8 cellular contexts compared by ENCODE assay signal in genomic region chr2:54724150-54724559, GRCh38. TPM values are rescaled to one million over a fixed set of nuclear protein-coding genes. Genes with fewer than 3 reads are reported as not detected.
DNase-seq lines count a peak whose midpoint lies in the region; ATAC-seq and TF ChIP-seq lines count a peak whose summit lies in the region.

No MANE protein-coding gene starts in this region.

- peak overlapping the region; percentile 50 to 76 (median 72) for H3K27ac Mint-ChIP-seq in IgD-negative memory B cell
- peak overlapping the region; percentile 18 for H3K27ac Mint-ChIP-seq in chondrocyte (ENCODE audit: unreplicated experiment)
- H3K27ac Mint-ChIP-seq in natural killer cell = peak overlapping the region; percentile 64 to 88

- peak overlapping the region; percentile 71 for H3K4me3 ChIP-seq in BJ (ENCODE audit: low read depth, low read length)

- ATAC-seq in natural killer cell = no peak
- no peak for ATAC-seq in GM21526 (IDR thresholded peaks at IDR 0.05; ENCODE audit: low FRiP score, unreplicated experiment)
- no peak for ATAC-seq in HG03280 (IDR thresholded peaks at IDR 0.05; ENCODE audit: unreplicated experiment)

- H3K27ac ChIP-seq in caudate nucleus (ENCODE audit: low read depth, low read length) = no peak overlapping the region

- TF ChIP-seq CTCF in BJ (IDR thresholded peaks at IDR 0.05; ENCODE audit: insufficient read depth, low read depth, low read length) (no peak), chondrocyte (IDR thresholded peaks at IDR 0.05) (no peak), natural killer cell (IDR thresholded peaks at IDR 0.05) (no peak)

- H3K36me3 Mint-ChIP-seq in IgD-negative memory B cell = peaks cover 2% of the 10 kb centered on the region
- H3K36me3 Mint-ChIP-seq in chondrocyte (ENCODE audit: low read depth) = no peaks in the 10 kb centered on the region
- H3K36me3 Mint-ChIP-seq in natural killer cell = peaks cover 4% of the 10 kb centered on the region

- H3K27me3 ChIP-seq in BJ (ENCODE audit: control insufficient read depth, insufficient read depth, low read length) = peaks cover 8% of the 10 kb centered on the region

- peaks cover 5 to 26% (median 8%) of the 10 kb centered on the region in 3 donors for H3K4me1 Mint-ChIP-seq in IgD-negative memory B cell
- peaks cover 30% of the 10 kb centered on the region for H3K4me1 Mint-ChIP-seq in chondrocyte (ENCODE audit: low read depth)
- peaks cover 20 to 21% of the 10 kb centered on the region in 2 donors for H3K4me1 Mint-ChIP-seq in natural killer cell

- H3K4me3 Mint-ChIP-seq in IgD-negative memory B cell = peak overlapping the region; percentile 96 to 99 (median 96)
- H3K4me3 Mint-ChIP-seq in chondrocyte (ENCODE audit: unreplicated experiment) = peak overlapping the region; percentile 87
- peak overlapping the region; percentile 96 for H3K4me3 Mint-ChIP-seq in natural killer cell

- no peaks in the 10 kb centered on the region for H3K27me3 Mint-ChIP-seq in IgD-negative memory B cell
- H3K27me3 Mint-ChIP-seq in chondrocyte (ENCODE audit: low read depth) = peaks cover 11% of the 10 kb centered on the region
- H3K27me3 Mint-ChIP-seq in natural killer cell (ENCODE audit: low read depth in 2 of 2) = peaks cover 43 to 51% of the 10 kb centered on the region in 2 donors

- DNase-seq in BJ (ENCODE audit: low read depth) = no peak
- DNase-seq in chondrocyte (ENCODE audit: low spot score) = no peak
- no peak for DNase-seq in natural killer cell
- no peak for DNase-seq in caudate nucleus (lab: John Stamatoyannopoulos, UW)
- DNase-seq in epidermal melanocyte (ENCODE audit: insufficient read length, low spot score) = no peak

- H3K9me3 Mint-ChIP-seq in IgD-negative memory B cell (peaks cover 0 to 1% (median 0%) of the 10 kb centered on the region in 3 donors), chondrocyte (ENCODE audit: low read depth) (no peaks in the 10 kb centered on the region), natural killer cell (no peaks in the 10 kb centered on the region)

- CTCF ChIA-PET in BJ (lab: Yijun Ruan, JAX) = no interaction called here

- intact Hi-C loops in natural killer cell (cut with micrococcal nuclease) = no loop called here

- no peaks in the 10 kb centered on the region for H3K36me3 ChIP-seq in BJ (ENCODE audit: control insufficient read depth, insufficient read depth, low read length)

- POLR2A ChIA-PET in BJ (lab: Charles Lee) = no interaction called here

RNA-seq across cellular contexts. Expression of gene EML6, which starts 0.7 kb away (rescaled TPM):
- polyA plus RNA-seq in BJ (2011; rRNA removed) (0.18 and 0.36 TPM in 2 replicates), IgD-negative memory B cell (3.8 TPM)
- 0.47 and 1.5 TPM in 2 replicates for polyA minus RNA-seq in BJ (2011; rRNA and poly(A)+ RNA removed)
- total RNA-seq in chondrocyte (0.97 to 2.3 TPM (median 1.1 TPM) in 3 replicates), natural killer cell (1 to 10 TPM; 1.7 to 3.2 (median 2.4) TPM)

Comparison
In these comparisons a context has a peak if more than half of its experiments do, and no peak if none do; other contexts are left out.
1. H3K27ac Mint-ChIP-seq: peak in every context shown above with its lines; median percentile 76 in natural killer cell; 72 in IgD-negative memory B cell; 18 in chondrocyte.